Comparison of ENCODE assay signal across 25 cellular contexts in genomic region chr3:65343736-65344135, GRCh38.
"Had no signal": no experiment of that assay in that cellular context is flagged by ENCODE, and none has a peak within 500 bp of the region (broad histone marks: within the 10 kb centered on the region; RNA-seq: fewer than 3 reads in every experiment).

No MANE protein-coding gene starts in this region.

- H3K27ac Mint-ChIP-seq: effector memory CD8-positive, alpha-beta T cell; natural killer cell; progenitor cell of endocrine pancreas had no signal

- H3K9me3 Mint-ChIP-seq: neural crest cell had no signal

- H3K27me3 Mint-ChIP-seq: effector memory CD8-positive, alpha-beta T cell; stimulated activated naive CD8-positive, alpha-beta T cell treated with anti-CD3 and anti-CD28 coated beads, Interleukin-15, amount 100 ng/mL, for 72 hours had no signal

- H3K4me3 Mint-ChIP-seq: effector memory CD8-positive, alpha-beta T cell; natural killer cell; neural crest cell; stimulated activated naive CD8-positive, alpha-beta T cell treated with anti-CD3 and anti-CD28 coated beads, Interleukin-15, amount 100 ng/mL, for 72 hours had no signal

- H3K36me3 ChIP-seq: lower lobe of right lung, neutrophil, right atrium auricular region, suprapubic skin, transverse colon, upper lobe of right lung, uterus had no signal

- H3K4me1 ChIP-seq: lower lobe of right lung, parathyroid adenoma, right atrium auricular region, suprapubic skin, transverse colon, upper lobe of right lung, uterus had no signal

- FAIRE-seq: endometrium, frontal cortex, kidney had no signal

- H3K4me2 ChIP-seq: smooth muscle cell had no signal

- ATAC-seq: effector memory CD8-positive, alpha-beta T cell; left ventricle myocardium superior; lower lobe of right lung; natural killer cell; sciatic nerve; stimulated activated naive CD8-positive, alpha-beta T cell treated with anti-CD3 and anti-CD28 coated beads, Interleukin-15, amount 100 ng/mL, for 72 hours; upper lobe of right lung had no signal

- H2AFZ ChIP-seq: parathyroid adenoma had no signal

- H3K27me3 ChIP-seq: neutrophil, right atrium auricular region, suprapubic skin, transverse colon, upper lobe of right lung, uterus had no signal

- H3K4me1 Mint-ChIP-seq: natural killer cell; stimulated activated naive CD8-positive, alpha-beta T cell treated with anti-CD3 and anti-CD28 coated beads, Interleukin-15, amount 100 ng/mL, for 72 hours had no signal

- H3K36me3 Mint-ChIP-seq: natural killer cell had no signal

- H3K4me3 ChIP-seq: lower lobe of right lung, right atrium auricular region, smooth muscle cell, suprapubic skin, transverse colon, upper lobe of right lung, uterus had no signal

- H3K79me2 ChIP-seq: parathyroid adenoma had no signal

- H3K27ac ChIP-seq: lower lobe of right lung, neutrophil, parathyroid adenoma, right atrium auricular region, suprapubic skin, transverse colon, upper lobe of right lung, uterus had no signal

- DNase-seq: cortex of kidney; effector memory CD8-positive, alpha-beta T cell; kidney; left ventricle myocardium superior; lower lobe of right lung; natural killer cell; stimulated activated CD4-positive, alpha-beta T cell treated with anti-CD3 and anti-CD28 coated beads, Interleukin-12 subunit alpha, Interleukin-12 subunit beta, amount 100 ng/mL, for 4 hours; stimulated activated CD4-positive, alpha-beta T cell treated with anti-CD3 and anti-CD28 coated beads, Interleukin-1b, Interleukin-23, amount 100 ng/mL, for 48 hours; stimulated activated CD4-positive, alpha-beta T cell treated with anti-CD3 and anti-CD28 coated beads, Interleukin-4, amount 100 ng/mL, for 1 hour; stimulated activated CD8-positive, alpha-beta memory T cell treated with anti-CD3 and anti-CD28 coated beads, Interleukin-4, amount 100 ng/mL, for 48 hours; stimulated activated naive CD4-positive, alpha-beta T cell; stimulated activated naive CD8-positive, alpha-beta T cell treated with anti-CD3 and anti-CD28 coated beads, Interleukin-15, amount 100 ng/mL, for 72 hours; transverse colon; upper lobe of right lung; uterus had no signal
